In genomic region chr10:130111115-130111847, GRCh38 we compare ENCODE assay signal across 8 cellular contexts. TPM values are rescaled to one million over a fixed set of nuclear protein-coding genes. Genes with fewer than 3 reads are reported as not detected.
DNase-seq lines count a peak whose midpoint lies in the region; ATAC-seq and TF ChIP-seq lines count a peak whose summit lies in the region.

No MANE protein-coding gene starts in this region.

- peaks cover 2% of the 10 kb centered on the region for H3K9me3 Mint-ChIP-seq in T-helper 2 cell treated with Interferon-gamma antibody and Interleukin-4, amounts not matched to agents 5 μg/mL and 100 μg/mL, for 36 hours

- peak overlapping the region; percentile 68 for H3K4me3 ChIP-seq in astrocyte of the cerebellum (ENCODE audit: low read depth, low read length)
- peak overlapping the region; percentile 88 for H3K4me3 ChIP-seq in rectal smooth muscle tissue (ENCODE audit: low read length)
- H3K4me3 ChIP-seq in aorta (ENCODE audit: low read length in 2 of 2) = peak overlapping the region; percentile 42 to 55

- intact Hi-C loops in aorta (cut with DNase I) = loop anchor here (1.0 to 5.0 kb wide), 2 partner anchors 25 to 149 kb away; partner anchors contain the start of genes GLRX3 (in 2 of the 2) and EBF3 (in 1 of the 2)

- DNase-seq in NCI-H187 (lab: John Stamatoyannopoulos, UW) (peak; percentile 83 to 84), astrocyte of the cerebellum (ENCODE audit: low read depth) (peak; percentile 96), hepatic stellate cell (ENCODE audit: low spot score) (peak; percentile 99), aorta (peak; percentile 97 to 98)
- peak; percentile 94 for DNase-seq in T-helper 2 cell treated with Interferon-gamma antibody and Interleukin-4, amounts not matched to agents 5 μg/mL and 100 μg/mL, for 36 hours (ENCODE audit: low spot score)

- no peaks in the 10 kb centered on the region for H3K9me3 ChIP-seq in aorta (ENCODE audit: control insufficient read depth, low read length)

- 0% methylated on average over 48 to 49 of the region's 49 CpGs for WGBS in aorta, 2 donors

- peak overlapping the region; percentile 98 for H3K27ac Mint-ChIP-seq in T-helper 2 cell treated with Interferon-gamma antibody and Interleukin-4, amounts not matched to agents 5 μg/mL and 100 μg/mL, for 36 hours

- peaks cover 12% of the 10 kb centered on the region for H3K36me3 Mint-ChIP-seq in T-helper 2 cell treated with Interferon-gamma antibody and Interleukin-4, amounts not matched to agents 5 μg/mL and 100 μg/mL, for 36 hours (ENCODE audit: low read depth)

- no peaks in the 10 kb centered on the region for H3K27me3 Mint-ChIP-seq in T-helper 2 cell treated with Interferon-gamma antibody and Interleukin-4, amounts not matched to agents 5 μg/mL and 100 μg/mL, for 36 hours (ENCODE audit: low read depth)

- in situ Hi-C loops in astrocyte of the cerebellum (cut with HindIII; ENCODE audit: low sequenced_read_pairs) = no loop called here

- peak; percentile 74 for TF ChIP-seq POLR2A in GM18505 (IDR thresholded peaks at IDR 0.05; ENCODE audit: borderline replicate concordance, extremely low read depth, insufficient read depth, insufficient read length)

- H3K36me3 ChIP-seq in rectal smooth muscle tissue (ENCODE audit: control insufficient read depth, insufficient read depth, low read length) = no peaks in the 10 kb centered on the region
- H3K36me3 ChIP-seq in aorta (ENCODE audit: control insufficient read depth in 1 of 2, insufficient read depth in 2 of 2, low read length in 1 of 2) = no peaks in the 10 kb centered on the region

- H3K27ac ChIP-seq in rectal smooth muscle tissue (ENCODE audit: low read depth, low read length) (peak overlapping the region; percentile 89), aorta (ENCODE audit: low read depth in 1 of 2, low read length in 2 of 2) (peak overlapping the region in 1 of 2 donors; percentile 50)

- peak overlapping the region; percentile 97 for H3K4me3 Mint-ChIP-seq in T-helper 2 cell treated with Interferon-gamma antibody and Interleukin-4, amounts not matched to agents 5 μg/mL and 100 μg/mL, for 36 hours

- H3K27me3 ChIP-seq in rectal smooth muscle tissue (ENCODE audit: control insufficient read depth, insufficient read depth, low read length) (no peaks in the 10 kb centered on the region), aorta (ENCODE audit: control insufficient read depth in 1 of 2, insufficient read depth in 2 of 2, low read length in 1 of 2) (no peaks in the 10 kb centered on the region)

- peak; percentile 4 for TF ChIP-seq CTCF in astrocyte of the cerebellum (IDR thresholded peaks at IDR 0.05; ENCODE audit: low read depth, low read length, missing control alignments)

- H3K4me1 ChIP-seq in rectal smooth muscle tissue (ENCODE audit: control insufficient read depth, insufficient read depth, low read length) (peaks cover 12% of the 10 kb centered on the region), aorta (ENCODE audit: control insufficient read depth in 1 of 2, insufficient read depth in 2 of 2, low read length in 2 of 2) (peaks cover 0 to 4% of the 10 kb centered on the region in 2 donors)

- peaks cover 42% of the 10 kb centered on the region for H3K4me1 Mint-ChIP-seq in T-helper 2 cell treated with Interferon-gamma antibody and Interleukin-4, amounts not matched to agents 5 μg/mL and 100 μg/mL, for 36 hours (ENCODE audit: low read depth)

- ATAC-seq in GM18505 (IDR thresholded peaks at IDR 0.05; ENCODE audit: unreplicated experiment) (peak; percentile 84), HG02943 (IDR thresholded peaks at IDR 0.05; ENCODE audit: low read depth, unreplicated experiment) (peak; percentile 92), aorta (ENCODE audit: low FRiP score) (peak; percentile 96)

- peak overlapping the region; percentile 19 for H3K9ac ChIP-seq in rectal smooth muscle tissue (ENCODE audit: low read length)

RNA-seq across cellular contexts. Expression of gene C10orf143, which starts 0.7 kb away (rescaled TPM):
- total RNA-seq in aorta = 1 to 10 TPM; 1.9 to 3.2 TPM
- polyA plus RNA-seq in aorta = 1 to 10 TPM; 6.9 to 7.5 TPM

RNA-seq across cellular contexts. Expression of gene GLRX3, which starts 24.9 kb away (rescaled TPM):
- 10 to 100 TPM; 47.1 to 50.0 TPM for total RNA-seq in aorta
- polyA plus RNA-seq in aorta = 10 to 100 TPM; 58.2 to 95.3 TPM
